In the genomic region with DNA sequence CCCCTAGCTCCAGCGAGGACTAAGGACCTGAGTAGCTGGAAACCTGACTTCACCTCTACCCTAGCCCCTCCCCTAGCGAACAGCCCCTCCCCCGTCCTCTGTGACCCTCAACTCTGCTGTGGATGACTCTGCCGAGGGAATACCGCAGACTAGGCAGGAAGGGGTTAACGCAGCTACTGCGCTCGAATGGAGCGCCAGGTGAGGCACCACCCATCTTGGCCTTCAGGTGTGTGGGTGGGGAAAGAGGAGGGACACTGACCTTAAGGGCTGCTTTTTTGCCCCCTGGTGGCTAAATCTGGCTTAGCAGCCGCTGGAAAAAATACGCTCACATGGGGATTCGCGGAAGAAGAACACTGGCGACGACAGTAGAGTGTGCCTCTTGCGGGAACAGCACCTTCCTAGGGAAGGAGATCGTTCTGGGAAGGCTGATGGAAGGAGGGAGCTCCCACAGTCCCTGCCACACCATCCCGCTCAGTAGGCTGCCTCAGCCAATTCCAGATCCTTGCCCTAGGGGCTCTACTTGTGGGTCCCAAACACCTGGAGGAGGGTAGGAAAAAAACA, we compare ENCODE assay signal across 1 cellular context.
TF ChIP-seq lines count a peak whose summit lies in the region.

No MANE protein-coding gene starts in this region.

TF ChIP-seq in HepG2, 621 proteins besides CTCF, POLR2A, EP300 and RAD21 (continued from another document and continues in another):
- TF ChIP-seq, protein P1, sequence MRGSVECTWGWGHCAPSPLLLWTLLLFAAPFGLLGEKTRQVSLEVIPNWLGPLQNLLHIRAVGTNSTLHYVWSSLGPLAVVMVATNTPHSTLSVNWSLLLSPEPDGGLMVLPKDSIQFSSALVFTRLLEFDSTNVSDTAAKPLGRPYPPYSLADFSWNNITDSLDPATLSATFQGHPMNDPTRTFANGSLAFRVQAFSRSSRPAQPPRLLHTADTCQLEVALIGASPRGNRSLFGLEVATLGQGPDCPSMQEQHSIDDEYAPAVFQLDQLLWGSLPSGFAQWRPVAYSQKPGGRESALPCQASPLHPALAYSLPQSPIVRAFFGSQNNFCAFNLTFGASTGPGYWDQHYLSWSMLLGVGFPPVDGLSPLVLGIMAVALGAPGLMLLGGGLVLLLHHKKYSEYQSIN (CRISPR knock-in tag; IDR thresholded peaks at IDR 0.05; ENCODE audit: borderline replicate concordance) = no peak
- TF ChIP-seq, protein P2, sequence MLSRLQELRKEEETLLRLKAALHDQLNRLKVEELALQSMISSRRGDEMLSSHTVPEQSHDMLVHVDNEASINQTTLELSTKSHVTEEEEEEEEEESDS (CRISPR knock-in tag; IDR thresholded peaks at IDR 0.05; ENCODE audit: borderline replicate concordance) = no peak
- TF ChIP-seq U2AF2 (IDR thresholded peaks at IDR 0.05; ENCODE audit: low read depth, low read length) (no peak), HNF4A (CRISPR knock-in tag; IDR thresholded peaks at IDR 0.05) (0 out of 2 replicates have a peak, but pooled peaks have one; percentile 19), ZBTB21 (CRISPR knock-in tag; IDR thresholded peaks at IDR 0.05) (no peak), FOXA1 (IDR thresholded peaks at IDR 0.05) (no peak), FOXA1 (CRISPR knock-in tag; IDR thresholded peaks at IDR 0.05) (no peak), TAF15 (IDR thresholded peaks at IDR 0.05; ENCODE audit: low read depth, low read length, poor library complexity, severe bottlenecking) (no peak), ZEB1 (IDR thresholded peaks at IDR 0.05; ENCODE audit: insufficient replicate concordance, low read depth) (peak; percentile 100), ZNF567 (CRISPR knock-in tag; IDR thresholded peaks at IDR 0.05; ENCODE audit: borderline replicate concordance) (peak; percentile 40; the same call in 1 of the 2 replicates), POGK (CRISPR knock-in tag; conservative IDR thresholded peaks at IDR 0.05) (0 out of 2 replicates have a peak, but pooled peaks have one; percentile 44), ZBTB7B (CRISPR knock-in tag; IDR thresholded peaks at IDR 0.05) (0 out of 2 replicates have a peak, but pooled peaks have one; percentile 24), CSRNP1 (CRISPR knock-in tag; IDR thresholded peaks at IDR 0.05) (no peak), ZKSCAN5 (CRISPR knock-in tag; IDR thresholded peaks at IDR 0.05) (no peak), KMT2A (CRISPR knock-in tag; IDR thresholded peaks at IDR 0.05) (no peak), CEBPG (CRISPR knock-in tag; IDR thresholded peaks at IDR 0.05) (no peak), HHEX (CRISPR knock-in tag; IDR thresholded peaks at IDR 0.05) (no peak), RBM39 (IDR thresholded peaks at IDR 0.05; ENCODE audit: low read depth, low read length, poor library complexity, severe bottlenecking) (no peak), DDIT3 (CRISPR knock-in tag; IDR thresholded peaks at IDR 0.05) (no peak), ZNF264 (CRISPR knock-in tag; IDR thresholded peaks at IDR 0.05) (no peak), ZNF337 (CRISPR knock-in tag; IDR thresholded peaks at IDR 0.05; ENCODE audit: borderline replicate concordance, low read depth) (no peak), MED1 (CRISPR knock-in tag; IDR thresholded peaks at IDR 0.05) (peak; percentile 34; the same call in 1 of the 2 replicates), ZNF263 (CRISPR knock-in tag; IDR thresholded peaks at IDR 0.05) (peak; percentile 54; the same call in 1 of the 2 replicates), ZNF282 (IDR thresholded peaks at IDR 0.05; ENCODE audit: partially characterized antibody) (no peak), ZSCAN12 (CRISPR knock-in tag; IDR thresholded peaks at IDR 0.05) (no peak), DNMT1 (CRISPR knock-in tag; IDR thresholded peaks at IDR 0.05) (no peak), ZC3H13 (CRISPR knock-in tag; IDR thresholded peaks at IDR 0.05) (no peak), RXRA (CRISPR knock-in tag; IDR thresholded peaks at IDR 0.05) (peak; percentile 62), KLF6 (CRISPR knock-in tag; IDR thresholded peaks at IDR 0.05) (0 out of 2 replicates have a peak, but pooled peaks have one; percentile 33), SNRNP70 (IDR thresholded peaks at IDR 0.05; ENCODE audit: low read depth, low read length) (no peak), ZNF101 (CRISPR knock-in tag; IDR thresholded peaks at IDR 0.05; ENCODE audit: borderline replicate concordance, low read depth) (no peak), ZBTB1 (CRISPR knock-in tag; IDR thresholded peaks at IDR 0.05; ENCODE audit: borderline replicate concordance) (no peak), ZZZ3 (CRISPR knock-in tag; IDR thresholded peaks at IDR 0.05; ENCODE audit: borderline replicate concordance) (no peak), HOXA5 (CRISPR knock-in tag; IDR thresholded peaks at IDR 0.05) (0 out of 2 replicates have a peak, but pooled peaks have one; percentile 37)
- TF ChIP-seq, protein P3, sequence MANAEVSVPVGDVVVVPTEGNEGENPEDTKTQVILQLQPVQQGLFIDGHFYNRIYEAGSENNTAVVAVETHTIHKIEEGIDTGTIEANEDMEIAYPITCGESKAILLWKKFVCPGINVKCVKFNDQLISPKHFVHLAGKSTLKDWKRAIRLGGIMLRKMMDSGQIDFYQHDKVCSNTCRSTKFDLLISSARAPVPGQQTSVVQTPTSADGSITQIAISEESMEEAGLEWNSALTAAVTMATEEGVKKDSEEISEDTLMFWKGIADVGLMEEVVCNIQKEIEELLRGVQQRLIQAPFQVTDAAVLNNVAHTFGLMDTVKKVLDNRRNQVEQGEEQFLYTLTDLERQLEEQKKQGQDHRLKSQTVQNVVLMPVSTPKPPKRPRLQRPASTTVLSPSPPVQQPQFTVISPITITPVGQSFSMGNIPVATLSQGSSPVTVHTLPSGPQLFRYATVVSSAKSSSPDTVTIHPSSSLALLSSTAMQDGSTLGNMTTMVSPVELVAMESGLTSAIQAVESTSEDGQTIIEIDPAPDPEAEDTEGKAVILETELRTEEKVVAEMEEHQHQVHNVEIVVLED (CRISPR knock-in tag; IDR thresholded peaks at IDR 0.05; ENCODE audit: borderline replicate concordance) = no peak
- TF ChIP-seq, protein P4, sequence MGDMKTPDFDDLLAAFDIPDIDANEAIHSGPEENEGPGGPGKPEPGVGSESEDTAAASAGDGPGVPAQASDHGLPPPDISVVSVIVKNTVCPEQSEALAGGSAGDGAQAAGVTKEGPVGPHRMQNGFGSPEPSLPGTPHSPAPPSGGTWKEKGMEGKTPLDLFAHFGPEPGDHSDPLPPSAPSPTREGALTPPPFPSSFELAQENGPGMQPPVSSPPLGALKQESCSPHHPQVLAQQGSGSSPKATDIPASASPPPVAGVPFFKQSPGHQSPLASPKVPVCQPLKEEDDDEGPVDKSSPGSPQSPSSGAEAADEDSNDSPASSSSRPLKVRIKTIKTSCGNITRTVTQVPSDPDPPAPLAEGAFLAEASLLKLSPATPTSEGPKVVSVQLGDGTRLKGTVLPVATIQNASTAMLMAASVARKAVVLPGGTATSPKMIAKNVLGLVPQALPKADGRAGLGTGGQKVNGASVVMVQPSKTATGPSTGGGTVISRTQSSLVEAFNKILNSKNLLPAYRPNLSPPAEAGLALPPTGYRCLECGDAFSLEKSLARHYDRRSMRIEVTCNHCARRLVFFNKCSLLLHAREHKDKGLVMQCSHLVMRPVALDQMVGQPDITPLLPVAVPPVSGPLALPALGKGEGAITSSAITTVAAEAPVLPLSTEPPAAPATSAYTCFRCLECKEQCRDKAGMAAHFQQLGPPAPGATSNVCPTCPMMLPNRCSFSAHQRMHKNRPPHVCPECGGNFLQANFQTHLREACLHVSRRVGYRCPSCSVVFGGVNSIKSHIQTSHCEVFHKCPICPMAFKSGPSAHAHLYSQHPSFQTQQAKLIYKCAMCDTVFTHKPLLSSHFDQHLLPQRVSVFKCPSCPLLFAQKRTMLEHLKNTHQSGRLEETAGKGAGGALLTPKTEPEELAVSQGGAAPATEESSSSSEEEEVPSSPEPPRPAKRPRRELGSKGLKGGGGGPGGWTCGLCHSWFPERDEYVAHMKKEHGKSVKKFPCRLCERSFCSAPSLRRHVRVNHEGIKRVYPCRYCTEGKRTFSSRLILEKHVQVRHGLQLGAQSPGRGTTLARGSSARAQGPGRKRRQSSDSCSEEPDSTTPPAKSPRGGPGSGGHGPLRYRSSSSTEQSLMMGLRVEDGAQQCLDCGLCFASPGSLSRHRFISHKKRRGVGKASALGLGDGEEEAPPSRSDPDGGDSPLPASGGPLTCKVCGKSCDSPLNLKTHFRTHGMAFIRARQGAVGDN (CRISPR knock-in tag; IDR thresholded peaks at IDR 0.05) = peak; percentile 63
- TF ChIP-seq, protein P5, sequence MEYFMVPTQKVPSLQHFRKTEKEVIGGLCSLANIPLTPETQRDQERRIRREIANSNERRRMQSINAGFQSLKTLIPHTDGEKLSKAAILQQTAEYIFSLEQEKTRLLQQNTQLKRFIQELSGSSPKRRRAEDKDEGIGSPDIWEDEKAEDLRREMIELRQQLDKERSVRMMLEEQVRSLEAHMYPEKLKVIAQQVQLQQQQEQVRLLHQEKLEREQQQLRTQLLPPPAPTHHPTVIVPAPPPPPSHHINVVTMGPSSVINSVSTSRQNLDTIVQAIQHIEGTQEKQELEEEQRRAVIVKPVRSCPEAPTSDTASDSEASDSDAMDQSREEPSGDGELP (IDR thresholded peaks at IDR 0.05; ENCODE audit: borderline replicate concordance, low read depth) = peak; percentile 57; the same call in 1 of the 2 replicates
- TF ChIP-seq, protein P6, sequence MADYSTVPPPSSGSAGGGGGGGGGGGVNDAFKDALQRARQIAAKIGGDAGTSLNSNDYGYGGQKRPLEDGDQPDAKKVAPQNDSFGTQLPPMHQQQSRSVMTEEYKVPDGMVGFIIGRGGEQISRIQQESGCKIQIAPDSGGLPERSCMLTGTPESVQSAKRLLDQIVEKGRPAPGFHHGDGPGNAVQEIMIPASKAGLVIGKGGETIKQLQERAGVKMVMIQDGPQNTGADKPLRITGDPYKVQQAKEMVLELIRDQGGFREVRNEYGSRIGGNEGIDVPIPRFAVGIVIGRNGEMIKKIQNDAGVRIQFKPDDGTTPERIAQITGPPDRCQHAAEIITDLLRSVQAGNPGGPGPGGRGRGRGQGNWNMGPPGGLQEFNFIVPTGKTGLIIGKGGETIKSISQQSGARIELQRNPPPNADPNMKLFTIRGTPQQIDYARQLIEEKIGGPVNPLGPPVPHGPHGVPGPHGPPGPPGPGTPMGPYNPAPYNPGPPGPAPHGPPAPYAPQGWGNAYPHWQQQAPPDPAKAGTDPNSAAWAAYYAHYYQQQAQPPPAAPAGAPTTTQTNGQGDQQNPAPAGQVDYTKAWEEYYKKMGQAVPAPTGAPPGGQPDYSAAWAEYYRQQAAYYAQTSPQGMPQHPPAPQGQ (CRISPR knock-in tag; IDR thresholded peaks at IDR 0.05; ENCODE audit: borderline replicate concordance) = no peak
- TF ChIP-seq, protein P7, sequence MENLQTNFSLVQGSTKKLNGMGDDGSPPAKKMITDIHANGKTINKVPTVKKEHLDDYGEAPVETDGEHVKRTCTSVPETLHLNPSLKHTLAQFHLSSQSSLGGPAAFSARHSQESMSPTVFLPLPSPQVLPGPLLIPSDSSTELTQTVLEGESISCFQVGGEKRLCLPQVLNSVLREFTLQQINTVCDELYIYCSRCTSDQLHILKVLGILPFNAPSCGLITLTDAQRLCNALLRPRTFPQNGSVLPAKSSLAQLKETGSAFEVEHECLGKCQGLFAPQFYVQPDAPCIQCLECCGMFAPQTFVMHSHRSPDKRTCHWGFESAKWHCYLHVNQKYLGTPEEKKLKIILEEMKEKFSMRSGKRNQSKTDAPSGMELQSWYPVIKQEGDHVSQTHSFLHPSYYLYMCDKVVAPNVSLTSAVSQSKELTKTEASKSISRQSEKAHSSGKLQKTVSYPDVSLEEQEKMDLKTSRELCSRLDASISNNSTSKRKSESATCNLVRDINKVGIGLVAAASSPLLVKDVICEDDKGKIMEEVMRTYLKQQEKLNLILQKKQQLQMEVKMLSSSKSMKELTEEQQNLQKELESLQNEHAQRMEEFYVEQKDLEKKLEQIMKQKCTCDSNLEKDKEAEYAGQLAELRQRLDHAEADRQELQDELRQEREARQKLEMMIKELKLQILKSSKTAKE (CRISPR knock-in tag; IDR thresholded peaks at IDR 0.05; ENCODE audit: borderline replicate concordance) = 0 out of 2 replicates have a peak, but pooled peaks have one; percentile 7
- TF ChIP-seq, protein P8, sequence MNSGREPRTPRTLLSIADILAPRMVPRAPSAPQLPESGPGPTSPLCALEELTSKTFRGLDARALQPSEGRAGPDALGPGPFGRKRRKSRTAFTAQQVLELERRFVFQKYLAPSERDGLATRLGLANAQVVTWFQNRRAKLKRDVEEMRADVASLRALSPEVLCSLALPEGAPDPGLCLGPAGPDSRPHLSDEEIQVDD (CRISPR knock-in tag; IDR thresholded peaks at IDR 0.05; ENCODE audit: borderline replicate concordance) = no peak
- TF ChIP-seq, protein P9, sequence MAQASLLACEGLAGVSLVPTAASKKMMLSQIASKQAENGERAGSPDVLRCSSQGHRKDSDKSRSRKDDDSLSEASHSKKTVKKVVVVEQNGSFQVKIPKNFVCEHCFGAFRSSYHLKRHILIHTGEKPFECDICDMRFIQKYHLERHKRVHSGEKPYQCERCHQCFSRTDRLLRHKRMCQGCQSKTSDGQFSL (CRISPR knock-in tag; IDR thresholded peaks at IDR 0.05) = 0 out of 2 replicates have a peak, but pooled peaks have one; percentile 43
